In the genomic region with DNA sequence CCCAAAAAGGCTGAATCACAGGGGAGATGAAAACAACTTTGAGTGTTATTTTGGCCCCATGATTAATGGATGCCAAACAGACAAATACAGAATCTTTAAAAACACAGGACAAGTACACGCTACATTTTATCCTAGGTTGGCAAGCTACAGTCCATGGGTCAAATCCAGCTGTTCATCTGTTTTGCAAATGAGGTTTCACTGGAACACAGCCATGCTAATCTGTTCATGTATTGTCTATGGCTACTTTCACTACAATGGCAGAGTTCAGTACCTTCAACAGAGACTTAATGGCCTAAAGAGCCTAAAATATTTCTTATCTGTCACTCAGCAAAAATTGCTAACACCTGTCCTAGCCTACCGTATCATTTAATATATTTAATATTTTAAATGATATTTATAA, we compare ENCODE assay signal across 30 cellular contexts.
"Had no signal": no experiment of that assay in that cellular context is flagged by ENCODE, and none has a peak within 500 bp of the region (broad histone marks: within the 10 kb centered on the region; RNA-seq: fewer than 3 reads in every experiment).

No MANE protein-coding gene starts in this region.

- DNase-seq: activated CD4-positive, alpha-beta T cell treated with anti-CD3 and anti-CD28 coated beads, Interleukin-2, amount 10 ng/mL, durations not matched to agents 24 days and 14 days; activated CD4-positive, alpha-beta T cell treated with anti-CD3 and anti-CD28 coated beads, Interleukin-2, amount 50 U/mL, for 4 hours; activated CD8-positive, alpha-beta T cell treated with anti-CD3 and anti-CD28 coated beads for 36 hours; activated effector memory CD4-positive, alpha-beta T cell treated with anti-CD3 and anti-CD28 coated beads, Interleukin-2, amount 50 U/mL, for 16 hours; activated naive CD4-positive, alpha-beta T cell; activated naive CD4-positive, alpha-beta T cell treated with anti-CD3 and anti-CD28 coated beads, Interleukin-2, amount 50 U/mL, for 16 hours; activated naive CD8-positive, alpha-beta T cell treated with anti-CD3 and anti-CD28 coated beads for 36 hours; activated T-cell treated with anti-CD3 and anti-CD28 coated beads, Interleukin-2, amount 50 U/mL, for 1 hour; activated T-cell treated with anti-CD3 and anti-CD28 coated beads, Interleukin-2, amount 50 U/mL, for 72 hours; amniotic stem cell; aorta; brain microvascular endothelial cell; central memory CD4-positive, alpha-beta T cell; Kasumi-1; KG1; MG63; NCI-H1048; NCI-H1417; NCI-H187 treated with DMSO at 0.1 percent for 48 hours; NCI-H2171 treated with DMSO at 0.1 percent for 48 hours; NCI-H345; NCI-H510A treated with DMSO at 0.1 percent for 48 hours; NCI-H526 treated with DMSO at 0.1 percent for 48 hours; NCI-H82; NK-92 treated with Interleukin-12 subunit alpha and Interleukin-12 subunit beta, amount 100 ng/mL, for 24 hours; PC-3; Peyer's patch; RPMI8226; SHP77 treated with DMSO at 0.1 percent for 48 hours; SK-N-SH had no signal
